In genomic region chr11:37988031-37988430, GRCh38 we compare ENCODE assay signal across 15 cellular contexts.
DNase-seq lines count a peak whose midpoint lies in the region; ATAC-seq and TF ChIP-seq lines count a peak whose summit lies in the region.
"Had no signal": no experiment of that assay in that cellular context is flagged by ENCODE, and none has a peak within 500 bp of the region (broad histone marks: within the 10 kb centered on the region; RNA-seq: fewer than 3 reads in every experiment).

No MANE protein-coding gene starts in this region.

- no peaks in the 10 kb centered on the region for H3K27me3 Mint-ChIP-seq in endothelial cell (ENCODE audit: unreplicated experiment)
- H3K27me3 Mint-ChIP-seq in T-helper 17 cell, result no peaks in the 10 kb centered on the region
- H3K27me3 Mint-ChIP-seq: activated CD8-positive, alpha-beta T cell treated with anti-CD3 and anti-CD28 coated beads for 36 hours; IgD-negative memory B cell had no signal

- ATAC-seq in left lung (peak; percentile 34), GM19035 (IDR thresholded peaks at IDR 0.05; ENCODE audit: unreplicated experiment) (no peak), T-helper 17 cell (no peak), GM21786 (IDR thresholded peaks at IDR 0.05; ENCODE audit: unreplicated experiment) (no peak)
- ATAC-seq: activated CD8-positive, alpha-beta T cell treated with anti-CD3 and anti-CD28 coated beads for 36 hours; left lobe of liver had no signal

- H3K27me3 ChIP-seq in BJ (ENCODE audit: control insufficient read depth, insufficient read depth, low read length), result no peaks in the 10 kb centered on the region
- H3K27me3 ChIP-seq in left lung, result no peaks in the 10 kb centered on the region
- H3K27me3 ChIP-seq: ovary had no signal

- H3K4me3 Mint-ChIP-seq in endothelial cell (ENCODE audit: unreplicated experiment) (no peak overlapping the region), T-helper 17 cell (no peak overlapping the region)
- H3K4me3 Mint-ChIP-seq: activated CD8-positive, alpha-beta T cell treated with anti-CD3 and anti-CD28 coated beads for 36 hours; IgD-negative memory B cell had no signal

- intact Hi-C loops in left lung (cut with DNase I), result no loop called here

- peaks cover 0 to 4% of the 10 kb centered on the region in 2 donors for H3K4me1 ChIP-seq in left lung

- DNase-seq in BJ (ENCODE audit: low read depth) (peak; percentile 51), RPMI7951 (ENCODE audit: low read depth) (peak; percentile 50), endothelial cell (ENCODE audit: low spot score) (no peak), left lung (no peak), T-helper 17 cell (no peak), NCI-H748 treated with DMSO at 0.1 percent for 48 hours (lab: John Stamatoyannopoulos, UW) (no peak)
- DNase-seq: activated CD8-positive, alpha-beta T cell treated with anti-CD3 and anti-CD28 coated beads for 36 hours; AML-193; NCI-H1694 treated with DMSO at 0.1 percent for 48 hours; NK-92 treated with Interleukin-12 subunit alpha and Interleukin-12 subunit beta, amount 100 ng/mL, for 24 hours had no signal

- peaks cover 7% of the 10 kb centered on the region for H3K4me1 Mint-ChIP-seq in endothelial cell (ENCODE audit: unreplicated experiment)
- H3K4me1 Mint-ChIP-seq in T-helper 17 cell, result no peaks in the 10 kb centered on the region
- H3K4me1 Mint-ChIP-seq: IgD-negative memory B cell had no signal

- CTCF ChIA-PET in BJ (lab: Yijun Ruan, JAX), result interaction anchor here (0.5 kb wide), 1 partner anchor 32 kb away, joined by 3 read pairs; no protein-coding TSS in a partner anchor

- H3K27ac ChIP-seq in left lung, result no peak overlapping the region
- H3K27ac ChIP-seq: ovary had no signal

- H3K4me3 ChIP-seq in BJ (ENCODE audit: low read depth, low read length) (no peak overlapping the region), left lung (no peak overlapping the region)
- H3K4me3 ChIP-seq: ovary had no signal

- H3K36me3 ChIP-seq in BJ (ENCODE audit: control insufficient read depth, insufficient read depth, low read length) (no peaks in the 10 kb centered on the region), left lung (no peaks in the 10 kb centered on the region)
- H3K36me3 ChIP-seq: ovary had no signal

- POLR2A ChIA-PET in BJ (lab: Charles Lee), result no interaction called here

- H3K36me3 Mint-ChIP-seq in endothelial cell (ENCODE audit: low read depth, unreplicated experiment) (no peaks in the 10 kb centered on the region), T-helper 17 cell (ENCODE audit: low read depth) (no peaks in the 10 kb centered on the region)
- H3K36me3 Mint-ChIP-seq: IgD-negative memory B cell had no signal

- H3K9me3 Mint-ChIP-seq in endothelial cell (ENCODE audit: unreplicated experiment), result peaks cover 4% of the 10 kb centered on the region

- TF ChIP-seq CTCF in BJ (IDR thresholded peaks at IDR 0.05; ENCODE audit: insufficient read depth, low read depth, low read length), result no peak
- TF ChIP-seq CTCF in endothelial cell (IDR thresholded peaks at IDR 0.05; ENCODE audit: unreplicated experiment), result no peak
- no peak for TF ChIP-seq CTCF in left lung (IDR thresholded peaks at IDR 0.05)

- H3K27ac Mint-ChIP-seq in endothelial cell (ENCODE audit: unreplicated experiment), result peak overlapping the region; percentile 65
- H3K27ac Mint-ChIP-seq in T-helper 17 cell, result no peak overlapping the region
- H3K27ac Mint-ChIP-seq: activated CD8-positive, alpha-beta T cell treated with anti-CD3 and anti-CD28 coated beads for 36 hours had no signal

- H3K9me3 ChIP-seq in left lung (peaks cover 0 to 4% of the 10 kb centered on the region in 2 donors), T-helper 17 cell (ENCODE audit: control insufficient read depth, low read length, poor library complexity, severe bottlenecking) (no peaks in the 10 kb centered on the region)
- H3K9me3 ChIP-seq: ovary had no signal

Comparison
In these comparisons a context has a peak if more than half of its experiments do, and no peak if none do; other contexts are left out.
1. DNase-seq: peak in BJ (single experiment) and RPMI7951 (single experiment); none in endothelial cell (single experiment), left lung (0 of 2), T-helper 17 cell (0 of 3) and NCI-H748 treated with DMSO at 0.1 percent for 48 hours (single experiment).